21 cellular contexts compared by ENCODE assay signal in the genomic region with DNA sequence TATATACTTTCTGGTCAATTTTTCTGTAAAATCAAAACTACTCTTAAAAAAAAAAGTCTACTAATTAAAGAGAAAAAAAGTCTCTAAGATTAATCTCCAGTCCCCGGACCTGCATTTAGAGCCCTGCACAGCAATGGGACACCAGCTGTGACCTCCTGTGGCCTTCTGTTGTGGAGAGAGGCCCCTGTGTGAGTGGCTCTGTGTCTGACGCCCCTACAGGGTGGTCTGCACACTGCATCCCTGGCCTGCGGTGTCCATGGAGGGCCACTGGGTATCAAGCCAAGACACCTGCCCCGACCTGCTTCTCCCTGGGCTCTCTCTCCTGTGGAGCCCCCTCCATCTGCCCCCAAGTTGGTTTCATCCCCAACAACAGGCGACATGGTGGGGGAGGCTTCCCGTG.
"Had no signal": no experiment of that assay in that cellular context is flagged by ENCODE, and none has a peak within 500 bp of the region (broad histone marks: within the 10 kb centered on the region; RNA-seq: fewer than 3 reads in every experiment).

No MANE protein-coding gene starts in this region.

- H3K4me3 ChIP-seq: coronary artery, heart right ventricle, lower lobe of right lung, right lobe of liver, suprapubic skin had no signal

- H3K27me3 ChIP-seq: right lobe of liver, suprapubic skin had no signal

- H3K4me1 ChIP-seq: heart right ventricle, lower lobe of right lung, right lobe of liver, suprapubic skin had no signal

- H3K36me3 ChIP-seq: heart right ventricle, lower lobe of right lung, right lobe of liver, suprapubic skin had no signal

- H3K27ac ChIP-seq: coronary artery, heart right ventricle, lower lobe of right lung, right lobe of liver, suprapubic skin had no signal

- H3K9me3 ChIP-seq: right lobe of liver, suprapubic skin had no signal

- H3K27ac Mint-ChIP-seq: activated B cell treated with CpG ODN at 0.5 μM for 24 hours; activated CD4-positive, alpha-beta T cell treated with anti-CD3 and anti-CD28 coated beads, Interleukin-2, amount 10 ng/mL, durations not matched to agents 7 days and 5 days; activated T-cell treated with anti-CD3 and anti-CD28 coated beads, Interleukin-2, amount 50 U/mL, for 72 hours; brain; nephron progenitor cell; stimulated activated naive CD8-positive, alpha-beta T cell treated with anti-CD3 and anti-CD28 coated beads, Interleukin-15, Interleukin-2, amounts not matched to agents 100 ng/mL and 50 ng/mL, for 24 hours had no signal

- ATAC-seq: activated T-cell treated with anti-CD3 and anti-CD28 coated beads, Interleukin-2, amount 50 U/mL, for 72 hours; heart right ventricle; left colon had no signal

- DNase-seq: activated B cell treated with CpG ODN at 0.5 μM for 24 hours; activated CD4-positive, alpha-beta T cell treated with anti-CD3 and anti-CD28 coated beads, Interleukin-2, amount 10 ng/mL, durations not matched to agents 7 days and 5 days; activated CD8-positive, alpha-beta memory T cell treated with anti-CD3 and anti-CD28 coated beads, Interleukin-2, amount 50 U/mL, for 48 hours; activated gamma-delta T cell; activated T-cell treated with anti-CD3 and anti-CD28 coated beads, Interleukin-2, amount 50 U/mL, for 72 hours; amniotic stem cell; central memory CD4-positive, alpha-beta T cell; heart right ventricle; left colon; lower lobe of right lung; nephron progenitor cell; right lobe of liver; trophoblast cell had no signal

- FAIRE-seq: endothelial cell of umbilical vein, frontal cortex, islet of Langerhans had no signal

- H3K4me3 Mint-ChIP-seq: activated B cell treated with CpG ODN at 0.5 μM for 24 hours; activated CD4-positive, alpha-beta T cell treated with anti-CD3 and anti-CD28 coated beads, Interleukin-2, amount 10 ng/mL, durations not matched to agents 7 days and 5 days; activated naive CD8-positive, alpha-beta T cell; activated T-cell treated with anti-CD3 and anti-CD28 coated beads, Interleukin-2, amount 50 U/mL, for 72 hours; brain; nephron progenitor cell; stimulated activated naive CD8-positive, alpha-beta T cell treated with anti-CD3 and anti-CD28 coated beads, Interleukin-15, Interleukin-2, amounts not matched to agents 100 ng/mL and 50 ng/mL, for 24 hours had no signal

- H3K4me1 Mint-ChIP-seq: activated B cell treated with CpG ODN at 0.5 μM for 24 hours; activated CD4-positive, alpha-beta T cell treated with anti-CD3 and anti-CD28 coated beads, Interleukin-2, amount 10 ng/mL, durations not matched to agents 7 days and 5 days; brain had no signal
